16 cellular contexts compared by ENCODE assay signal in genomic region chrX:112849010-112849409, GRCh38. TPM values are rescaled to one million over a fixed set of nuclear protein-coding genes. Genes with fewer than 3 reads are reported as not detected.
DNase-seq lines count a peak whose midpoint lies in the region; ATAC-seq, FAIRE-seq and TF ChIP-seq lines count a peak whose summit lies in the region.
"Had no signal": no experiment of that assay in that cellular context is flagged by ENCODE, and none has a peak within 500 bp of the region (broad histone marks: within the 10 kb centered on the region; RNA-seq: fewer than 3 reads in every experiment).

No MANE protein-coding gene starts in this region.

- DNase-seq in AG10803 (ENCODE audit: low read depth) (peak; percentile 30), HT1080 (ENCODE audit: low read depth) (peak; percentile 29), fibroblast of pulmonary artery (ENCODE audit: low read depth) (peak; percentile 22), H54 (ENCODE audit: insufficient read length, low spot score) (no peak)
- no peak for DNase-seq in activated CD4-positive, alpha-beta T cell treated with anti-CD3 and anti-CD28 coated beads for 4 hours
- DNase-seq in activated effector memory CD4-positive, alpha-beta T cell treated with anti-CD3 and anti-CD28 coated beads, Interleukin-2, amount 50 U/mL, for 16 hours, result no peak
- DNase-seq: cerebellar nuclear complex; endodermal cell; left lung; naive thymus-derived CD4-positive, alpha-beta T cell; NCI-H146; NCI-H510A; stimulated activated CD4-positive, alpha-beta T cell treated with anti-CD3 and anti-CD28 coated beads, Interleukin-15, amount 100 ng/mL, for 24 hours had no signal

- TF ChIP-seq POLR2A in GM18505 (IDR thresholded peaks at IDR 0.05; ENCODE audit: borderline replicate concordance, extremely low read depth, insufficient read depth, insufficient read length) (no peak), H54 (IDR thresholded peaks at IDR 0.05; ENCODE audit: low read depth, low read length) (no peak)

- no peak for FAIRE-seq in H54 (lab: Jason Lieb, UNC)

- no peak overlapping the region for H3K4me3 ChIP-seq in AG10803 (ENCODE audit: low read length)
- H3K4me3 ChIP-seq in fibroblast of pulmonary artery (replicated peaks; ENCODE audit: low read depth, low read length), result no peak overlapping the region
- H3K4me3 ChIP-seq: left lung had no signal

- ATAC-seq in GM18505 (IDR thresholded peaks at IDR 0.05; ENCODE audit: unreplicated experiment) (peak; percentile 29), HG03565 (IDR thresholded peaks at IDR 0.05; ENCODE audit: unreplicated experiment) (no peak)
- ATAC-seq: left lung; naive thymus-derived CD4-positive, alpha-beta T cell; Panc1 had no signal

- TF ChIP-seq CTCF in AG10803 (conservative IDR thresholded peaks at IDR 0.05; ENCODE audit: low read length) (no peak), fibroblast of pulmonary artery (IDR thresholded peaks at IDR 0.05; ENCODE audit: low read length, missing control alignments) (no peak)

RNA-seq across cellular contexts. Expression of gene AMOT, which starts 8.4 kb away (rescaled TPM):
- total RNA-seq in HT1080 (2014; rRNA removed; shearing (Covaris generic)), result 2.7 and 7.9 TPM in 2 replicates
- 0.88 and 0.97 TPM in 2 replicates for polyA plus RNA-seq in HT1080 (2015; cell fraction: cytosol; rRNA removed)
- 14.4 and 18.5 TPM in 2 replicates for polyA plus RNA-seq in HT1080 (2015; cell fraction: nucleus; rRNA removed)

Comparison
In these comparisons a context has a peak if more than half of its experiments do, and no peak if none do; other contexts are left out.
1. DNase-seq: peak in AG10803 (single experiment), HT1080 (single experiment) and fibroblast of pulmonary artery (single experiment); none in H54 (single experiment), activated CD4-positive, alpha-beta T cell treated with anti-CD3 and anti-CD28 coated beads for 4 hours (0 of 2) and activated effector memory CD4-positive, alpha-beta T cell treated with anti-CD3 and anti-CD28 coated beads, Interleukin-2, amount 50 U/mL, for 16 hours (single experiment).